Comparison of ENCODE assay signal across 9 cellular contexts in genomic region chr9:127204771-127205470, GRCh38. TPM values are rescaled to one million over a fixed set of nuclear protein-coding genes. Genes with fewer than 3 reads are reported as not detected.
DNase-seq lines count a peak whose midpoint lies in the region; ATAC-seq, FAIRE-seq and TF ChIP-seq lines count a peak whose summit lies in the region.
"Had no signal": no experiment of that assay in that cellular context is flagged by ENCODE, and none has a peak within 500 bp of the region (broad histone marks: within the 10 kb centered on the region; RNA-seq: fewer than 3 reads in every experiment).

No MANE protein-coding gene starts in this region.

- H3K27ac ChIP-seq in GM12878 (ENCODE audit: control insufficient read depth, insufficient read depth) = no peak overlapping the region
- no peak overlapping the region for H3K27ac ChIP-seq in effector memory CD4-positive, alpha-beta T cell (ENCODE audit: insufficient read depth, low read length, poor library complexity, severe bottlenecking)

- ATAC-seq in GM12878 = no peak

- TF ChIP-seq RAD21 in GM12878 (IDR thresholded peaks at IDR 0.05; ENCODE audit: insufficient read depth, low read depth, low read length) = no peak

- no peak for TF ChIP-seq EP300 in GM12878 (IDR thresholded peaks at IDR 0.05; ENCODE audit: borderline replicate concordance in 1 of 2, control insufficient read depth in 1 of 2, low read depth in 2 of 2, low read length in 2 of 2)

- POLR2A ChIA-PET in GM12878 (lab: Charles Lee) = no interaction called here

- RAD21 ChIA-PET in GM12878 (lab: Charles Lee; ENCODE audit: unreplicated experiment) = interaction anchor here (1.0 to 1.1 kb wide), 2 partner anchors 20 to 257 kb away, joined by 3 to 4 read pairs; no protein-coding TSS in a partner anchor

- peak; percentile 30 for TF ChIP-seq CTCF in GM06990 (IDR thresholded peaks at IDR 0.05; ENCODE audit: insufficient read depth, low read length, poor library complexity, severe bottlenecking)
- peak; percentile 39 for TF ChIP-seq CTCF in NB4 (IDR thresholded peaks at IDR 0.05; ENCODE audit: low read depth, low read length)
- TF ChIP-seq CTCF in GM12878 (IDR thresholded peaks at IDR 0.05 in 2 of 3, conservative IDR thresholded peaks at IDR 0.05 in 1 of 3; ENCODE audit: control insufficient read depth in 2 of 3, extremely low read depth in 1 of 3, insufficient read depth in 1 of 3, low read depth in 3 of 3, low read length in 3 of 3) = peak in 2 of 3 experiments; percentile 8 to 17; a peak in 2 of 6 replicates

- H3K9ac ChIP-seq in GM12878 (ENCODE audit: control insufficient read depth, insufficient read depth, low read length) = no peak overlapping the region

- in situ Hi-C loops in GM12878 (cut with MboI) = no loop called here

- no peak overlapping the region for H2AFZ ChIP-seq in GM12878 (ENCODE audit: control insufficient read depth, low read depth, low read length)

- H3K27me3 ChIP-seq in GM06990 (replicated peaks; ENCODE audit: control insufficient read depth, insufficient read depth, low read length) (no peaks in the 10 kb centered on the region), GM12878 (replicated peaks in 1 of 2; ENCODE audit: control insufficient read depth in 2 of 2, insufficient read depth in 2 of 2, low read length in 1 of 2) (no peaks in the 10 kb centered on the region)
- no peaks in the 10 kb centered on the region for H3K27me3 ChIP-seq in effector memory CD4-positive, alpha-beta T cell (replicated peaks; ENCODE audit: control insufficient read depth, insufficient read depth, low read length, poor library complexity, severe bottlenecking)

- WGBS in GM12878 (ENCODE audit: insufficient coverage, insufficient replicate concordance, low lambda C conversion rate, missing lambda C conversion rate) = 49% methylated on average over 7 of the region's 7 CpGs

- BruUV-seq in GM12878 (replicated peaks; lab: Mats Ljungman, UMichigan) = no TSS peak

- TF ChIP-seq POLR2A in NB4 (IDR thresholded peaks at IDR 0.05; ENCODE audit: extremely low read depth, insufficient read length) (no peak), GM12878 (IDR thresholded peaks at IDR 0.05; ENCODE audit: low read depth, low read length) (no peak)

- H3K79me2 ChIP-seq in GM12878 (ENCODE audit: control insufficient read depth, insufficient read depth, low read length) = no peaks in the 10 kb centered on the region

- H3K4me3 ChIP-seq in GM06990 (replicated peaks; ENCODE audit: low read depth, low read length) (no peak overlapping the region), NB4 (ENCODE audit: low read depth, low read length) (no peak overlapping the region), GM12878 (no peak overlapping the region)
- H3K4me3 ChIP-seq in effector memory CD4-positive, alpha-beta T cell (ENCODE audit: insufficient read depth, low read depth, low read length, poor library complexity, severe bottlenecking) = no peak overlapping the region

- intact Hi-C loops in GM12878 (cut with micrococcal nuclease; ENCODE audit: unreplicated experiment) = no loop called here

- FAIRE-seq in GM12878 (lab: Jason Lieb, UNC) = no peak
- FAIRE-seq: frontal cortex had no signal

- H3K4me1 ChIP-seq in GM12878 (ENCODE audit: control insufficient read depth, insufficient read depth, low read length) = no peaks in the 10 kb centered on the region
- H3K4me1 ChIP-seq in effector memory CD4-positive, alpha-beta T cell (ENCODE audit: control insufficient read depth, insufficient read depth, low read length, poor library complexity, severe bottlenecking) = no peaks in the 10 kb centered on the region

- SMC1A ChIA-PET in GM12878 (lab: Charles Lee; ENCODE audit: uncharacterized antibody, unreplicated experiment) = no interaction called here

- H3K36me3 ChIP-seq in GM06990 (ENCODE audit: control insufficient read depth, insufficient read depth, low read length) (no peaks in the 10 kb centered on the region), GM12878 (ENCODE audit: control insufficient read depth in 2 of 2, insufficient read depth in 2 of 2, low read length in 1 of 2) (no peaks in the 10 kb centered on the region)
- H3K36me3 ChIP-seq in effector memory CD4-positive, alpha-beta T cell (ENCODE audit: control insufficient read depth, insufficient read depth, low read length) = no peaks in the 10 kb centered on the region

- no peaks in the 10 kb centered on the region for H4K20me1 ChIP-seq in GM12878 (ENCODE audit: control insufficient read depth, insufficient read depth)

- no peaks in the 10 kb centered on the region for H3K9me3 ChIP-seq in GM12878 (replicated peaks; ENCODE audit: control insufficient read depth, insufficient read depth, low read length)
- H3K9me3 ChIP-seq in effector memory CD4-positive, alpha-beta T cell (ENCODE audit: control insufficient read depth, low read length) = no peaks in the 10 kb centered on the region

- CTCF ChIA-PET in GM12878 (lab: Yijun Ruan, JAX) = interaction anchor here (0.7 to 1.6 kb wide), 7 partner anchors 10 to 530 kb away, joined by 3 to 9 read pairs (median 3); partner anchors contain the start of gene TOR2A

- H3K4me2 ChIP-seq in GM12878 (ENCODE audit: control insufficient read depth, insufficient read depth) = no peak overlapping the region

- DNase-seq in GM06990 (ENCODE audit: extremely low read depth, insufficient read length) (no peak), NB4 (ENCODE audit: low read depth) (peak; percentile 78), GM12878 (ENCODE audit: low read depth, low spot score) (no peak), midbrain (lab: John Stamatoyannopoulos, UW) (peak; percentile 39), COR-L47 (lab: John Stamatoyannopoulos, UW) (no peak), putamen (ENCODE audit: low spot score) (no peak)
- DNase-seq in stimulated activated naive CD4-positive, alpha-beta T cell treated with Interleukin-2 at 50 U/mL for 16 hours (lab: John Stamatoyannopoulos, UW) = no peak
- DNase-seq in effector memory CD4-positive, alpha-beta T cell = no peak

TF ChIP-seq in GM12878, 131 proteins besides CTCF, POLR2A, EP300 and RAD21 (continues in another document):
- TF ChIP-seq YBX1 (IDR thresholded peaks at IDR 0.05) (no peak), SIN3A (IDR thresholded peaks at IDR 0.05; ENCODE audit: low read depth, low read length) (no peak), SUPT20H (IDR thresholded peaks at IDR 0.05; ENCODE audit: borderline replicate concordance, control insufficient read depth, low read depth, low read length) (no peak), HCFC1 (IDR thresholded peaks at IDR 0.05; ENCODE audit: low read length) (no peak), RCOR1 (conservative IDR thresholded peaks at IDR 0.05; ENCODE audit: low read depth, low read length) (no peak), ZBTB33 (IDR thresholded peaks at IDR 0.05) (no peak), ASH2L (IDR thresholded peaks at IDR 0.05; ENCODE audit: borderline replicate concordance, low read depth) (no peak), MEF2B (IDR thresholded peaks at IDR 0.05; ENCODE audit: partially characterized antibody, poor library complexity, severe bottlenecking) (no peak), ELK1 (IDR thresholded peaks at IDR 0.05; ENCODE audit: low read depth, low read length) (no peak), ZNF217 (IDR thresholded peaks at IDR 0.05) (no peak), EZH2 (IDR thresholded peaks at IDR 0.05; ENCODE audit: borderline replicate concordance, control insufficient read depth, low read depth, low read length) (no peak), EED (IDR thresholded peaks at IDR 0.05; ENCODE audit: low read depth) (no peak), ZNF622 (IDR thresholded peaks at IDR 0.05) (no peak)

RNA-seq across cellular contexts. Expression of gene GARNL3, which starts 59.7 kb away (rescaled TPM):
- 59.4 and 67.2 TPM in 2 replicates for total RNA-seq in GM12878 (2013; cell fraction: nucleolus; rRNA removed)
- 8.2 and 9.3 TPM in 2 replicates for total RNA-seq in GM12878 (2014; rRNA removed)
- total RNA-seq in GM12878 (2014; rRNA removed; fragmentation: Illumina TruSeq; extraction: Trizol) = 7.1 and 7.2 TPM in 2 replicates
- total RNA-seq in GM12878 (2021) = 9.4 and 9.8 TPM in 2 replicates
- 5.1 TPM for polyA plus RNA-seq in GM12878 (2011; ENCODE audit: low read depth)
- 1.8 and 2.2 TPM in 2 replicates for polyA plus RNA-seq in GM12878 (2011; rRNA removed)
- 0.89 and 1.2 TPM in 2 replicates for polyA plus RNA-seq in GM12878 (2011; cell fraction: cytosol; rRNA removed)
- polyA plus RNA-seq in GM12878 (2011; cell fraction: nucleus; rRNA removed) = 7.3 and 8.8 TPM in 2 replicates
- polyA plus RNA-seq in GM12878 (2012) = 4.1 and 4.6 TPM in 2 replicates
- polyA plus RNA-seq in GM12878 (2014; fragmentation: Illumina TruSeq; extraction: Trizol) = 6.9 and 7.6 TPM in 2 replicates
- 1 to 10 TPM in 1 of 2 experiments, under 1 TPM in 1; 0.89 to 1.3 TPM for polyA plus RNA-seq in GM12878 (2014; fragmentation: Nextera tagmentation; extraction: Ambion mirVana)
- polyA plus RNA-seq in GM12878 (2014; rRNA removed) = 12.0 and 13.2 TPM in 2 replicates
- 1 to 10 TPM; 4.9 to 5.6 TPM for polyA plus RNA-seq in GM12878 (2016; fragmentation: Nextera tagmentation; extraction: Ambion mirVana)
- 2.0 and 4.9 TPM in 2 replicates for polyA minus RNA-seq in GM12878 (2011; rRNA and poly(A)+ RNA removed)
- polyA minus RNA-seq in GM12878 (2011; cell fraction: cytosol; rRNA and poly(A)+ RNA removed) = 0.21 TPM in 1 of 2 replicates, not detected in the other
- polyA minus RNA-seq in GM12878 (2011; cell fraction: nucleus; rRNA and poly(A)+ RNA removed) = 2.3 and 5.5 TPM in 2 replicates

Comparison
In these comparisons a context has a peak if more than half of its experiments do, and no peak if none do; other contexts are left out.
1. DNase-seq: peak in NB4 (single experiment) and midbrain (single experiment); none in GM06990 (single experiment), GM12878 (single experiment), COR-L47 (single experiment), stimulated activated naive CD4-positive, alpha-beta T cell treated with Interleukin-2 at 50 U/mL for 16 hours (single experiment), effector memory CD4-positive, alpha-beta T cell (0 of 3) and putamen (single experiment).
2. Peak in every context shown above with its lines, with median percentiles within 50 percentile points of each other: CTCF ChIP-seq.